Comparison of ENCODE assay signal across 8 cellular contexts in the genomic region with DNA sequence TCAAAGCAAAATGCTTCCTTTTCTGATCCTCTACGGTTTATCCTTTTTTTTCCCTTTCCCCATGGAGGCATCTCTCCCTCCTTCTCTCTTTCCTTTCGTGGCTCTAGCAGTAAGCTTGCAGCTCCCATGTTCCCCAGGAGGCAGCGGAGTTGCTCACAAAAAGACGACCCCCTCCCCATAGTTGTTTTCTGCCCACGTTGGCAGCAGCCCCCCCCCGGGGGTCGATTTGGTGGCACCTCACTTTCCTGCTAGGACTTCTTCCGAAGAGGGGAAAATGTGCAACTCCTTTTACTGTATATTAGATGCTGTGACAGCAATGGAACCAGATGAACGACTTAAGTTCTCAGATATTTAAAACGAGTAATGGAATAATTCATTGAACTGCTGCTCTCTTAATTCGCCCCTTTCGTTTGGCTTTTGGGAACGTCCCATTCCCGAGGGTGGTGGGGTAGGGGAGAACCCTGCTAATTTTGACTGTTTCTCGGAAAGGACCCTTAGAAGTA. TPM values are rescaled to one million over a fixed set of nuclear protein-coding genes. Genes with fewer than 3 reads are reported as not detected.
DNase-seq lines count a peak whose midpoint lies in the region; ATAC-seq, FAIRE-seq and TF ChIP-seq lines count a peak whose summit lies in the region.

No MANE protein-coding gene starts in this region.

- no peak for ATAC-seq in stimulated activated effector memory CD8-positive, alpha-beta T cell treated with anti-CD3 and anti-CD28 coated beads, Interleukin-12 subunit alpha, Interleukin-12 subunit beta, amount 100 ng/mL, for 72 hours
- no peak for ATAC-seq in GM21526 (IDR thresholded peaks at IDR 0.05; ENCODE audit: low FRiP score, unreplicated experiment)

- H3K9me1 ChIP-seq in keratinocyte (ENCODE audit: control insufficient read depth, extremely low read depth, insufficient read depth, low read length), result no peaks in the 10 kb centered on the region

- no peaks in the 10 kb centered on the region for H3K9me3 Mint-ChIP-seq in stimulated activated effector memory CD8-positive, alpha-beta T cell treated with anti-CD3 and anti-CD28 coated beads, Interleukin-12 subunit alpha, Interleukin-12 subunit beta, amount 100 ng/mL, for 72 hours

- peaks cover 16% of the 10 kb centered on the region for H3K4me1 ChIP-seq in keratinocyte (ENCODE audit: control insufficient read depth, extremely low read depth, insufficient read depth, low read length)

- H3K36me3 Mint-ChIP-seq in stimulated activated effector memory CD8-positive, alpha-beta T cell treated with anti-CD3 and anti-CD28 coated beads, Interleukin-12 subunit alpha, Interleukin-12 subunit beta, amount 100 ng/mL, for 72 hours, result peaks cover 39% of the 10 kb centered on the region

- H3K4me3 ChIP-seq in GM08714 (ENCODE audit: low read length), result peak overlapping the region; percentile 95
- H3K4me3 ChIP-seq in brain microvascular endothelial cell (ENCODE audit: low read depth, low read length), result peak overlapping the region; percentile 85
- H3K4me3 ChIP-seq in keratinocyte (ENCODE audit: control insufficient read depth in 2 of 3, extremely low read depth in 1 of 3, insufficient read depth in 2 of 3, low read depth in 1 of 3, low read length in 3 of 3), result peak overlapping the region; percentile 94 to 99 (median 97)

- peaks cover 56% of the 10 kb centered on the region for H3K79me2 ChIP-seq in keratinocyte (ENCODE audit: control insufficient read depth, insufficient read depth, low read length)

- H3K4me2 ChIP-seq in keratinocyte (ENCODE audit: control insufficient read depth, extremely low read depth, insufficient read depth, low read depth, low read length), result peak overlapping the region; percentile 87

- peak overlapping the region; percentile 92 for H3K4me3 Mint-ChIP-seq in stimulated activated effector memory CD8-positive, alpha-beta T cell treated with anti-CD3 and anti-CD28 coated beads, Interleukin-12 subunit alpha, Interleukin-12 subunit beta, amount 100 ng/mL, for 72 hours

- H3K4me1 Mint-ChIP-seq in stimulated activated effector memory CD8-positive, alpha-beta T cell treated with anti-CD3 and anti-CD28 coated beads, Interleukin-12 subunit alpha, Interleukin-12 subunit beta, amount 100 ng/mL, for 72 hours, result peaks cover 41% of the 10 kb centered on the region

- peak; percentile 26 for DNase-seq in HCEC 1CT
- peak; percentile 25 to 59 for DNase-seq in NCI-H524 (lab: John Stamatoyannopoulos, UW)
- DNase-seq in brain microvascular endothelial cell, result peak; percentile 15
- no peak for DNase-seq in keratinocyte (ENCODE audit: low read depth, low spot score)
- peak in 1 of 2 donors; percentile 56 for DNase-seq in stimulated activated effector memory CD8-positive, alpha-beta T cell treated with anti-CD3 and anti-CD28 coated beads, Interleukin-12 subunit alpha, Interleukin-12 subunit beta, amount 100 ng/mL, for 72 hours (ENCODE audit: low spot score in 2 of 2)
- DNase-seq in GDM1 (lab: John Stamatoyannopoulos, UW), result no peak

- no peak for FAIRE-seq in keratinocyte (lab: Jason Lieb, UNC)

- peak overlapping the region; percentile 97 for H3K27ac Mint-ChIP-seq in stimulated activated effector memory CD8-positive, alpha-beta T cell treated with anti-CD3 and anti-CD28 coated beads, Interleukin-12 subunit alpha, Interleukin-12 subunit beta, amount 100 ng/mL, for 72 hours

- dilution Hi-C loops in keratinocyte (cut with MboI; ENCODE audit: extremely low pct_ligation_motif_present, low sequenced_read_pairs), result no loop called here

- H3K9ac ChIP-seq in keratinocyte (ENCODE audit: control insufficient read depth, extremely low read depth, insufficient read depth, low read length), result peak overlapping the region; percentile 92

- H3K27ac ChIP-seq in brain microvascular endothelial cell (peak overlapping the region; percentile 82), keratinocyte (ENCODE audit: control insufficient read depth, insufficient read depth, low read length) (peak overlapping the region; percentile 81)

- H4K20me1 ChIP-seq in keratinocyte (ENCODE audit: control insufficient read depth, extremely low read depth, insufficient read depth, low read length), result no peaks in the 10 kb centered on the region

- H3K36me3 ChIP-seq in brain microvascular endothelial cell (replicated peaks) (no peaks in the 10 kb centered on the region), keratinocyte (ENCODE audit: control insufficient read depth in 2 of 2, extremely low read depth in 1 of 2, insufficient read depth in 2 of 2, low read length in 2 of 2) (no peaks in the 10 kb centered on the region)

- in situ Hi-C loops in brain microvascular endothelial cell (cut with HindIII; ENCODE audit: low pct_ligation_motif_present, low sequenced_read_pairs), result no loop called here

- H3K27me3 ChIP-seq in brain microvascular endothelial cell (replicated peaks) (no peaks in the 10 kb centered on the region), keratinocyte (ENCODE audit: control insufficient read depth, extremely low read depth, insufficient read depth, low read length) (no peaks in the 10 kb centered on the region)

- peak overlapping the region; percentile 38 for H2AFZ ChIP-seq in keratinocyte (ENCODE audit: control insufficient read depth, low read length)

- TF ChIP-seq CTCF in brain microvascular endothelial cell (IDR thresholded peaks at IDR 0.05; ENCODE audit: low read depth, low read length, missing control alignments) (peak; percentile 33), keratinocyte (optimal IDR thresholded peaks at IDR 0.05 in 1 of 3, IDR thresholded peaks at IDR 0.05 in 1 of 3, conservative IDR thresholded peaks at IDR 0.05 in 1 of 3; ENCODE audit: extremely low read depth in 1 of 3, insufficient read depth in 2 of 3, low read length in 3 of 3) (peak in 1 of 3 experiments; percentile 12)

- no peaks in the 10 kb centered on the region for H3K9me3 ChIP-seq in keratinocyte (ENCODE audit: control insufficient read depth, low read depth, low read length)

RNA-seq across cellular contexts. Expression of a gene that starts 0.8 kb away (rescaled TPM):
- 74.4 to 150 TPM (median 80.7 TPM) in 3 replicates for polyA plus RNA-seq in keratinocyte
- 139 TPM for polyA plus RNA-seq in keratinocyte (2011; ENCODE audit: low read depth)
- 90.3 and 168 TPM in 2 replicates for polyA plus RNA-seq in keratinocyte (2011; cell fraction: cytosol; rRNA removed)
- 48.7 and 66.4 TPM in 2 replicates for polyA plus RNA-seq in keratinocyte (2011; cell fraction: nucleus; rRNA removed)
- 92.1 and 101 TPM in 2 replicates for polyA plus RNA-seq in keratinocyte (2012; ENCODE audit: low replicate concordance)
- 6.3 to 85.3 TPM (median 26.7 TPM) in 3 replicates for polyA minus RNA-seq in keratinocyte
- polyA minus RNA-seq in keratinocyte (2011; cell fraction: cytosol; rRNA and poly(A)+ RNA removed), result 39.5 TPM
- polyA minus RNA-seq in keratinocyte (2011; cell fraction: nucleus; rRNA and poly(A)+ RNA removed), result 20.4 and 42.5 TPM in 2 replicates

Comparison
In these comparisons a context has a peak if more than half of its experiments do, and no peak if none do; other contexts are left out.
1. DNase-seq: peak in HCEC 1CT (single experiment), NCI-H524 (2 of 2) and brain microvascular endothelial cell (single experiment); none in keratinocyte (single experiment) and GDM1 (single experiment).
2. Peak in every context shown above with its lines, with median percentiles within 50 percentile points of each other: H3K4me3 ChIP-seq.